Comparison of ENCODE assay signal across 19 cellular contexts in the genomic region with DNA sequence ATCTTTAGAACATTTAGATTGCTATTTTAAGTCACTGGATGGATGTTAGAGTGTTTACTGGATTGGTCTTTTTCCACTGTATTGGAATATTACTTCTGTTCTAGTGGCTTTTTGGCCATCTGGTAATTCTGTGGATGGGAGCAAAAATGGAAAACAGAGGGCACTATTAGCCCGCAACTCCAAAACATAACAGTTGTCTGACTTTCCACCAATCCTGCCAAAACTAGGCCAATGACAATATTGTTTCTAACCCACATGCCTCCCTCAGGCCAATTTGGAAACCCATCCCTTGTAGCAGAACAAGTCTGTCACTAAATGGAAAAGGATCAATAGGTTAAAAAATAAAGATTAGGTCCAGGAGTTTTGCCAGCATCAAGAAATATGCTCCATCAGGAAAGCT.
A peak's percentile ranks its signal among the peaks of the same experiment; 100 is the strongest.
DNase-seq lines count a peak whose midpoint lies in the region; ATAC-seq and TF ChIP-seq lines count a peak whose summit lies in the region.
"Had no signal": no experiment of that assay in that cellular context is flagged by ENCODE, and none has a peak within 500 bp of the region (broad histone marks: within the 10 kb centered on the region; RNA-seq: fewer than 3 reads in every experiment).

No MANE protein-coding gene starts in this region.

- H3K4me1 ChIP-seq in osteoblast (ENCODE audit: insufficient read depth, low read length): no peaks in the 10 kb centered on the region
- peaks cover 2 to 7% of the 10 kb centered on the region in 2 donors for H3K4me1 ChIP-seq in aorta (ENCODE audit: control insufficient read depth in 1 of 2, insufficient read depth in 2 of 2, low read length in 2 of 2)
- H3K4me1 ChIP-seq: A549, Caco-2 had no signal

- H3K9me3 Mint-ChIP-seq in activated CD4-positive, alpha-beta T cell treated with anti-CD3 and anti-CD28 coated beads, Interleukin-2, amount 10 ng/mL, durations not matched to agents 24 days and 14 days: no peaks in the 10 kb centered on the region
- H3K9me3 Mint-ChIP-seq in activated CD4-positive, alpha-beta T cell treated with anti-CD3 and anti-CD28 coated beads, Interleukin-2, amount 10 ng/mL, durations not matched to agents 7 days and 5 days: no peaks in the 10 kb centered on the region
- peaks cover 3% of the 10 kb centered on the region for H3K9me3 Mint-ChIP-seq in chondrocyte (ENCODE audit: low read depth)
- H3K9me3 Mint-ChIP-seq: CD4-positive, alpha-beta T cell; HFFc6 had no signal

- no peaks in the 10 kb centered on the region for H3K79me2 ChIP-seq in osteoblast (ENCODE audit: insufficient read depth, low read length)

- H2AFZ ChIP-seq in osteoblast (ENCODE audit: low read length): no peak overlapping the region

- no peak overlapping the region for H3K4me3 Mint-ChIP-seq in activated CD4-positive, alpha-beta T cell treated with anti-CD3 and anti-CD28 coated beads, Interleukin-2, amount 10 ng/mL, durations not matched to agents 24 days and 14 days
- H3K4me3 Mint-ChIP-seq in activated CD4-positive, alpha-beta T cell treated with anti-CD3 and anti-CD28 coated beads, Interleukin-2, amount 10 ng/mL, durations not matched to agents 7 days and 5 days: no peak overlapping the region
- H3K4me3 Mint-ChIP-seq in chondrocyte (ENCODE audit: unreplicated experiment): no peak overlapping the region
- H3K4me3 Mint-ChIP-seq: CD4-positive, alpha-beta T cell; HFFc6 had no signal

- H3K4me3 ChIP-seq in osteoblast (ENCODE audit: insufficient read depth, low read length): no peak overlapping the region
- no peak overlapping the region for H3K4me3 ChIP-seq in aorta (ENCODE audit: low read length in 2 of 2)
- H3K4me3 ChIP-seq: A549 had no signal

- no peaks in the 10 kb centered on the region for H3K36me3 Mint-ChIP-seq in activated CD4-positive, alpha-beta T cell treated with anti-CD3 and anti-CD28 coated beads, Interleukin-2, amount 10 ng/mL, durations not matched to agents 24 days and 14 days (ENCODE audit: low read depth)
- H3K36me3 Mint-ChIP-seq in activated CD4-positive, alpha-beta T cell treated with anti-CD3 and anti-CD28 coated beads, Interleukin-2, amount 10 ng/mL, durations not matched to agents 7 days and 5 days (ENCODE audit: low read depth): no peaks in the 10 kb centered on the region
- H3K36me3 Mint-ChIP-seq in chondrocyte (ENCODE audit: low read depth): no peaks in the 10 kb centered on the region

- TF ChIP-seq CTCF in chondrocyte (IDR thresholded peaks at IDR 0.05): peak; percentile 11
- no peak for TF ChIP-seq CTCF in osteoblast (IDR thresholded peaks at IDR 0.05; ENCODE audit: extremely low read depth, low read depth, low read length)

- H3K27ac ChIP-seq in osteoblast (ENCODE audit: low read depth, low read length): no peak overlapping the region
- no peak overlapping the region for H3K27ac ChIP-seq in aorta (ENCODE audit: low read depth in 1 of 2, low read length in 2 of 2)
- H3K27ac ChIP-seq: 22Rv1, A549, C4-2B had no signal

- peak; percentile 81 for ATAC-seq in aorta (ENCODE audit: low FRiP score)
- ATAC-seq in HG03571 (IDR thresholded peaks at IDR 0.05; ENCODE audit: unreplicated experiment): no peak
- ATAC-seq: A549, HCT116 had no signal

- intact Hi-C loops in activated CD4-positive, alpha-beta T cell treated with anti-CD3 and anti-CD28 coated beads, Interleukin-2, amount 10 ng/mL, durations not matched to agents 24 days and 14 days (cut with micrococcal nuclease): no loop called here
- intact Hi-C loops in aorta (cut with DNase I): loop anchor here in 1 of 2 donors (10.0 kb wide), 1 partner anchor 62 kb away; no protein-coding TSS in a partner anchor

- 0 to 1% methylated on average over 1 of the region's 1 CpG for WGBS in aorta, 2 donors

- no peaks in the 10 kb centered on the region for H3K4me1 Mint-ChIP-seq in activated CD4-positive, alpha-beta T cell treated with anti-CD3 and anti-CD28 coated beads, Interleukin-2, amount 10 ng/mL, durations not matched to agents 24 days and 14 days
- no peaks in the 10 kb centered on the region for H3K4me1 Mint-ChIP-seq in activated CD4-positive, alpha-beta T cell treated with anti-CD3 and anti-CD28 coated beads, Interleukin-2, amount 10 ng/mL, durations not matched to agents 7 days and 5 days
- H3K4me1 Mint-ChIP-seq in chondrocyte (ENCODE audit: low read depth): peaks cover 2% of the 10 kb centered on the region

- DNase-seq in activated CD4-positive, alpha-beta T cell treated with anti-CD3 and anti-CD28 coated beads, Interleukin-2, amount 10 ng/mL, durations not matched to agents 24 days and 14 days: peak; percentile 6
- no peak for DNase-seq in activated CD4-positive, alpha-beta T cell treated with anti-CD3 and anti-CD28 coated beads, Interleukin-2, amount 10 ng/mL, durations not matched to agents 7 days and 5 days
- DNase-seq in chondrocyte (ENCODE audit: low spot score): no peak
- peak; percentile 34 for DNase-seq in osteoblast (ENCODE audit: insufficient read length, low spot score, missing footprints)
- DNase-seq in aorta: no peak
- DNase-seq in NCI-H524 (lab: John Stamatoyannopoulos, UW): no peak
- DNase-seq in NCI-H1436 (lab: John Stamatoyannopoulos, UW): no peak
- DNase-seq: AML-193; Caco-2; CD4-positive, alpha-beta T cell; GDM1; GOT3; H7; HFFc6 had no signal

- POLR2A ChIA-PET in activated CD4-positive, alpha-beta T cell treated with anti-CD3 and anti-CD28 coated beads, Interleukin-2, amount 10 ng/mL, durations not matched to agents 7 days and 5 days (lab: Charles Lee): no interaction called here

- H3K4me2 ChIP-seq in osteoblast (ENCODE audit: insufficient read depth, low read length): no peak overlapping the region
- H3K4me2 ChIP-seq: A549 had no signal

- H3K36me3 ChIP-seq in osteoblast (ENCODE audit: insufficient read depth, low read length) (no peaks in the 10 kb centered on the region), aorta (ENCODE audit: control insufficient read depth in 1 of 2, insufficient read depth in 2 of 2, low read length in 1 of 2) (no peaks in the 10 kb centered on the region)

- H3K27me3 ChIP-seq in osteoblast (ENCODE audit: insufficient read depth, low read length) (no peaks in the 10 kb centered on the region), aorta (ENCODE audit: control insufficient read depth in 1 of 2, insufficient read depth in 2 of 2, low read length in 1 of 2) (no peaks in the 10 kb centered on the region)

- CTCF ChIA-PET in activated CD4-positive, alpha-beta T cell treated with anti-CD3 and anti-CD28 coated beads, Interleukin-2, amount 10 ng/mL, durations not matched to agents 7 days and 5 days (lab: Charles Lee): no interaction called here

- no peak overlapping the region for H3K27ac Mint-ChIP-seq in activated CD4-positive, alpha-beta T cell treated with anti-CD3 and anti-CD28 coated beads, Interleukin-2, amount 10 ng/mL, durations not matched to agents 24 days and 14 days
- H3K27ac Mint-ChIP-seq in activated CD4-positive, alpha-beta T cell treated with anti-CD3 and anti-CD28 coated beads, Interleukin-2, amount 10 ng/mL, durations not matched to agents 7 days and 5 days: no peak overlapping the region
- no peak overlapping the region for H3K27ac Mint-ChIP-seq in chondrocyte (ENCODE audit: unreplicated experiment)
- H3K27ac Mint-ChIP-seq: CD4-positive, alpha-beta T cell; HFFc6 had no signal

- no peaks in the 10 kb centered on the region for H3K9me3 ChIP-seq in osteoblast (ENCODE audit: low read depth, low read length)
- no peaks in the 10 kb centered on the region for H3K9me3 ChIP-seq in aorta (ENCODE audit: control insufficient read depth, low read length)
- H3K9me3 ChIP-seq: A549, Caco-2 had no signal

- peaks cover 5% of the 10 kb centered on the region for H3K27me3 Mint-ChIP-seq in activated CD4-positive, alpha-beta T cell treated with anti-CD3 and anti-CD28 coated beads, Interleukin-2, amount 10 ng/mL, durations not matched to agents 24 days and 14 days
- H3K27me3 Mint-ChIP-seq in activated CD4-positive, alpha-beta T cell treated with anti-CD3 and anti-CD28 coated beads, Interleukin-2, amount 10 ng/mL, durations not matched to agents 7 days and 5 days: peaks cover 14% of the 10 kb centered on the region
- no peaks in the 10 kb centered on the region for H3K27me3 Mint-ChIP-seq in chondrocyte (ENCODE audit: low read depth)

- H4K20me1 ChIP-seq in osteoblast (ENCODE audit: insufficient read depth, low read length): no peaks in the 10 kb centered on the region

Comparison
In these comparisons a context has a peak if more than half of its experiments do, and no peak if none do; other contexts are left out.
1. DNase-seq: peak in activated CD4-positive, alpha-beta T cell treated with anti-CD3 and anti-CD28 coated beads, Interleukin-2, amount 10 ng/mL, durations not matched to agents 24 days and 14 days (single experiment) and osteoblast (single experiment); none in activated CD4-positive, alpha-beta T cell treated with anti-CD3 and anti-CD28 coated beads, Interleukin-2, amount 10 ng/mL, durations not matched to agents 7 days and 5 days (single experiment), chondrocyte (single experiment), aorta (0 of 2), NCI-H524 (0 of 2) and NCI-H1436 (single experiment).